8 cellular contexts compared by ENCODE assay signal in the genomic region with DNA sequence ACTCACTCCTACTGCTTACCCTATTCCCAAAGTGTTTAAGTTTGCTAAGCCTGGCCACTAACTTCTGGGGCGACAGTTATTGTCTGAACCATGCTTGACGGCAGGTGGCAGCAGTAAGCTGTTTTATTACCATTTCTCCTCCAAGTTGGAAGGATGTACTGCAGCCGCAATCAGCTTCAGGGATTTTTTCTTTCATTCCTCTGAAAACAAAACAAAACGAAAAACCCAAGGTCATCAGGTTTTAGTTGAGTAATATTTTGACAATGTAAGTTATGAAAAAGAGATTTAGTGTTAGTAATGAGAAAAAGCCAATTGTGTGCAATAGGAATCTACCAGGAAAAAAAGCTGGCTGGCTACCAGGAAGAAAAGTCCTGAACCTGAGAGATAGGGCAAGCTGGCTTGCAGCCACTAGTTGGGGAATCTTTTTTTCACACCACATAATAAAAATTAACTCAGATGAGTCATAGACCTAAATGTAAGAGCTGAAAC. TPM values are rescaled to one million over a fixed set of nuclear protein-coding genes. Genes with fewer than 3 reads are reported as not detected.
DNase-seq lines count a peak whose midpoint lies in the region; ATAC-seq and TF ChIP-seq lines count a peak whose summit lies in the region.

No MANE protein-coding gene starts in this region.

- peak; percentile 65 for DNase-seq in DMS114 treated with DMSO at 0.1 percent for 48 hours (lab: John Stamatoyannopoulos, UW; ENCODE audit: unreplicated experiment)
- DNase-seq in PC-9 = peak; percentile 36 to 42
- peak; percentile 0 to 10 (median 1) for DNase-seq in activated naive CD4-positive, alpha-beta T cell (lab: John Stamatoyannopoulos, UW)
- DNase-seq in globus pallidus (ENCODE audit: low spot score) = peak; percentile 37
- DNase-seq in pons (ENCODE audit: low spot score) = peak; percentile 49

- no peaks in the 10 kb centered on the region for H3K9me2 ChIP-seq in PC-9 (ENCODE audit: insufficient read depth)

- H3K4me2 ChIP-seq in PC-9 = 0 out of 2 replicates have a peak overlapping the region, but pooled peaks have one; percentile 30

- H3K27ac ChIP-seq in PC-9 = no peak overlapping the region

- H3K36me3 ChIP-seq in PC-9 (ENCODE audit: low read depth) = no peaks in the 10 kb centered on the region

- no peaks in the 10 kb centered on the region for H3F3A ChIP-seq in PC-9 (ENCODE audit: insufficient read depth, low read depth)

- no peaks in the 10 kb centered on the region for H3K9me3 ChIP-seq in PC-9 (ENCODE audit: insufficient read depth, low read depth)

- ATAC-seq in GM19452 (IDR thresholded peaks at IDR 0.05; ENCODE audit: unreplicated experiment) (peak; percentile 94), HG03457 (IDR thresholded peaks at IDR 0.05; ENCODE audit: unreplicated experiment) (peak; percentile 71), GM18498 (IDR thresholded peaks at IDR 0.05; ENCODE audit: unreplicated experiment) (no peak)

- 0 out of 2 replicates have a peak, but pooled peaks cover 5% of the 10 kb centered on the region for H3K27me3 ChIP-seq in PC-9 (ENCODE audit: insufficient read depth, low read depth)

- no TSS peak for BruUV-seq in PC-9 (replicated peaks; lab: Mats Ljungman, UMichigan)

- no peaks in the 10 kb centered on the region for H3K4me1 ChIP-seq in PC-9 (replicated peaks; ENCODE audit: insufficient read depth)

- CTCF ChIA-PET in PC-9 (lab: Charles Lee) = no interaction called here

- intact Hi-C loops in PC-9 (cut with micrococcal nuclease; ENCODE audit: unreplicated experiment) = loop anchor here (2.0 kb wide), 1 partner anchor 292 kb away; no protein-coding TSS in a partner anchor

- no peaks in the 10 kb centered on the region for H4K20me1 ChIP-seq in PC-9 (ENCODE audit: insufficient read depth)

- no peaks in the 10 kb centered on the region for H3K79me2 ChIP-seq in PC-9 (ENCODE audit: low read depth)

- no peak overlapping the region for H3K4me3 ChIP-seq in PC-9

- POLR2A ChIA-PET in PC-9 (lab: Charles Lee; ENCODE audit: unreplicated experiment) = no interaction called here

- H2AFZ ChIP-seq in PC-9 = no peak overlapping the region

- peak; percentile 70 for TF ChIP-seq CTCF in PC-9 (conservative IDR thresholded peaks at IDR 0.05)

RNA-seq across cellular contexts. Expression of a gene that starts 13.2 kb away (rescaled TPM):
- total RNA-seq in PC-9 (2021) = not detected in 2 replicates

Comparison
In these comparisons a context has a peak if more than half of its experiments do, and no peak if none do; other contexts are left out.
1. DNase-seq: peak in every context shown above with its lines; median percentile 65 in DMS114 treated with DMSO at 0.1 percent for 48 hours; 49 in pons; 39 in PC-9; 37 in globus pallidus; 1 in activated naive CD4-positive, alpha-beta T cell.